In genomic region chr2:101036562-101036961, GRCh38 we compare ENCODE assay signal across 8 cellular contexts. TPM values are rescaled to one million over a fixed set of nuclear protein-coding genes. Genes with fewer than 3 reads are reported as not detected.
DNase-seq lines count a peak whose midpoint lies in the region; ATAC-seq and TF ChIP-seq lines count a peak whose summit lies in the region.

No MANE protein-coding gene starts in this region.

- no peak overlapping the region for H2AFZ ChIP-seq in PC-3 (ENCODE audit: low read length)

- WGBS in thyroid gland, 2 donors = 83 to 86% methylated on average over 2 of the region's 2 CpGs

- H3K27ac ChIP-seq in PC-3 (ENCODE audit: low read length) = no peak overlapping the region
- no peak overlapping the region for H3K27ac ChIP-seq in thyroid gland

- H3K9me3 ChIP-seq in PC-3 (ENCODE audit: low read length) (no peaks in the 10 kb centered on the region), thyroid gland (no peaks in the 10 kb centered on the region)

- BruUV-seq in PC-3 (replicated peaks; lab: Mats Ljungman, UMichigan) = no TSS peak

- no peaks in the 10 kb centered on the region for H3K79me2 ChIP-seq in PC-3 (ENCODE audit: low read length)

- intact Hi-C loops in PC-3 (cut with micrococcal nuclease) (loop anchor here (1.0 to 5.0 kb wide), 2 partner anchors 76 to 116 kb away; no protein-coding TSS in a partner anchor), thyroid gland (cut with DNase I) (no loop called here)

- TF ChIP-seq POLR2A in thyroid gland (IDR thresholded peaks at IDR 0.05) = no peak

- H3F3A ChIP-seq in PC-3 (ENCODE audit: low read length, unreplicated experiment) = no peaks in the 10 kb centered on the region

- DNase-seq in SIG-M5 treated with dmso at 0.1 percent for 504 hours (lab: John Stamatoyannopoulos, UW; ENCODE audit: unreplicated experiment) = peak; percentile 38
- DNase-seq in SIG-M5 (lab: John Stamatoyannopoulos, UW) = no peak
- DNase-seq in PC-3 = peak; percentile 60
- DNase-seq in fibroblast of mammary gland (ENCODE audit: low read depth) = peak; percentile 58
- DNase-seq in thyroid gland = no peak
- DNase-seq in UCSD-AML1 (lab: John Stamatoyannopoulos, UW; ENCODE audit: unreplicated experiment) = no peak
- no peak for DNase-seq in middle frontal gyrus (ENCODE audit: extremely low spot score, low spot score)
- no peak for DNase-seq in activated CD8-positive, alpha-beta memory T cell treated with anti-CD3 and anti-CD28 coated beads, Interleukin-2, amount 50 U/mL, for 48 hours

- no peaks in the 10 kb centered on the region for H4K20me1 ChIP-seq in PC-3 (ENCODE audit: low read length)

- POLR2A ChIA-PET in PC-3 (lab: Charles Lee; ENCODE audit: unreplicated experiment) = interaction anchor here (0.6 kb wide), 1 partner anchor 90 kb away, joined by 3 read pairs; no protein-coding TSS in a partner anchor

- H3K4me3 ChIP-seq in PC-3 (ENCODE audit: low read length) = no peak overlapping the region
- no peak overlapping the region for H3K4me3 ChIP-seq in fibroblast of mammary gland (ENCODE audit: control insufficient read depth, low read depth, low read length)
- no peak overlapping the region for H3K4me3 ChIP-seq in thyroid gland (replicated peaks in 1 of 3)

- H3K27me3 ChIP-seq in PC-3 (ENCODE audit: low read length) = no peaks in the 10 kb centered on the region
- no peaks in the 10 kb centered on the region for H3K27me3 ChIP-seq in thyroid gland

- H3K4me2 ChIP-seq in PC-3 (ENCODE audit: low read length) = no peak overlapping the region

- TF ChIP-seq CTCF in PC-3 (conservative IDR thresholded peaks at IDR 0.05; ENCODE audit: low read depth, low read length) = peak; percentile 75
- TF ChIP-seq CTCF in fibroblast of mammary gland (conservative IDR thresholded peaks at IDR 0.05; ENCODE audit: control insufficient read depth, insufficient read depth, low read depth, low read length) = peak; percentile 67
- peak in 5 of 6 experiments; percentile 11 to 50 (median 37) for TF ChIP-seq CTCF in thyroid gland (IDR thresholded peaks at IDR 0.05)

- H3K9me2 ChIP-seq in PC-3 (replicated peaks; ENCODE audit: low read length) = no peaks in the 10 kb centered on the region

- H3K9ac ChIP-seq in PC-3 (ENCODE audit: low read length) = no peak overlapping the region

- H3K4me1 ChIP-seq in PC-3 (ENCODE audit: insufficient read depth, low read length) (no peaks in the 10 kb centered on the region), thyroid gland (peaks cover 4 to 6% of the 10 kb centered on the region in 2 donors)

- CTCF ChIA-PET in PC-3 (lab: Charles Lee) = interaction anchor here (0.6 to 1.0 kb wide), 4 partner anchors 116 to 223 kb away, joined by 3 to 6 read pairs (median 4); no protein-coding TSS in a partner anchor

- ATAC-seq in PC-3 = peak; percentile 15; the same call in 1 of the 2 replicates

- H3K36me3 ChIP-seq in PC-3 (ENCODE audit: low read depth, low read length) = peaks cover 42% of the 10 kb centered on the region; the same call in 1 of the 2 replicates
- H3K36me3 ChIP-seq in thyroid gland = peaks cover 0 to 10% of the 10 kb centered on the region in 2 donors

RNA-seq across cellular contexts. Expression of gene RPL31, which starts 34.5 kb away (rescaled TPM):
- total RNA-seq in PC-3 (2014; rRNA removed) (638 and 756 TPM in 2 replicates), thyroid gland (1,000 to 10,000 TPM in 1 of 4 donors, 100 to 1,000 TPM in 3; 216 to 1,406 (median 718) TPM)

Comparison
In these comparisons a context has a peak if more than half of its experiments do, and no peak if none do; other contexts are left out.
1. DNase-seq: peak in SIG-M5 treated with dmso at 0.1 percent for 504 hours (single experiment), PC-3 (single experiment) and fibroblast of mammary gland (single experiment); none in SIG-M5 (single experiment), thyroid gland (0 of 2), UCSD-AML1 (single experiment), middle frontal gyrus (single experiment) and activated CD8-positive, alpha-beta memory T cell treated with anti-CD3 and anti-CD28 coated beads, Interleukin-2, amount 50 U/mL, for 48 hours (single experiment).
2. Peak in every context shown above with its lines, with median percentiles within 50 percentile points of each other: CTCF ChIP-seq.